ENCODE assay signal across 8 cellular contexts in genomic region chr11:65040520-65041205, GRCh38. TPM values are rescaled to one million over a fixed set of nuclear protein-coding genes. Genes with fewer than 3 reads are reported as not detected.
DNase-seq lines count a peak whose midpoint lies in the region; ATAC-seq and TF ChIP-seq lines count a peak whose summit lies in the region.

No MANE protein-coding gene starts in this region.

- no peak for TF ChIP-seq CTCF in endothelial cell (IDR thresholded peaks at IDR 0.05; ENCODE audit: unreplicated experiment)

- ATAC-seq in GM21390 (IDR thresholded peaks at IDR 0.05; ENCODE audit: unreplicated experiment): peak; percentile 82

- DNase-seq in Caki2 (ENCODE audit: low read depth): peak; percentile 94
- peak; percentile 42 to 98 (median 90) for DNase-seq in HUDEP-2 (lab: John Stamatoyannopoulos, UW; ENCODE audit: unreplicated experiment in 76 of 76)
- peak; percentile 97 for DNase-seq in NOMO-1 treated with dmso at 0.1 percent for 144 hours (lab: John Stamatoyannopoulos, UW; ENCODE audit: unreplicated experiment)
- DNase-seq in activated CD8-positive, alpha-beta memory T cell treated with anti-CD3 and anti-CD28 coated beads, Interleukin-2, amount 50 U/mL, for 1 hour (ENCODE audit: extremely low read depth): peak; percentile 64
- DNase-seq in endothelial cell (ENCODE audit: low spot score): peak; percentile 74
- peak; percentile 70 for DNase-seq in stimulated activated CD8-positive, alpha-beta memory T cell treated with anti-CD3 and anti-CD28 coated beads, Interleukin-15, amount 100 ng/mL, for 24 hours (ENCODE audit: low read depth)

- H3K27ac Mint-ChIP-seq in endothelial cell (ENCODE audit: unreplicated experiment): peak overlapping the region; percentile 67

- H3K9me3 Mint-ChIP-seq in endothelial cell (ENCODE audit: unreplicated experiment): no peaks in the 10 kb centered on the region

- H3K4me3 Mint-ChIP-seq in endothelial cell (ENCODE audit: unreplicated experiment): peak overlapping the region; percentile 90

- H3K27me3 Mint-ChIP-seq in endothelial cell (ENCODE audit: unreplicated experiment): peaks cover 9% of the 10 kb centered on the region

- H3K36me3 Mint-ChIP-seq in endothelial cell (ENCODE audit: low read depth, unreplicated experiment): peaks cover 6% of the 10 kb centered on the region

- in situ Hi-C loops in Caki2 (cut with HindIII; ENCODE audit: low pct_unique_long_range_greater_than_20kb, low sequenced_read_pairs): no loop called here

- H3K4me1 Mint-ChIP-seq in endothelial cell (ENCODE audit: unreplicated experiment): peaks cover 5% of the 10 kb centered on the region

- WGBS in mesodermal cell (ENCODE audit: insufficient coverage in 2 of 2), 2 experiments: 0 to 4% methylated on average over 40 to 43 of the region's 43 CpGs

- peaks cover 11% of the 10 kb centered on the region for H3K4me1 ChIP-seq in mesodermal cell (ENCODE audit: control insufficient read depth, insufficient read depth, low read length, poor library complexity, severe bottlenecking)

- H3K9me3 ChIP-seq in mesodermal cell (ENCODE audit: control insufficient read depth, low read length): no peaks in the 10 kb centered on the region

- H3K36me3 ChIP-seq in mesodermal cell (ENCODE audit: control insufficient read depth, insufficient read depth, low read length): peaks cover 36% of the 10 kb centered on the region

- peak overlapping the region; percentile 91 for H3K27ac ChIP-seq in mesodermal cell (ENCODE audit: low read depth, low read length, severe bottlenecking)

- H3K4me3 ChIP-seq in mesodermal cell (ENCODE audit: extremely low read depth, insufficient read depth, low read length, poor library complexity, severe bottlenecking): peak overlapping the region; percentile 77

RNA-seq across cellular contexts. Expression of gene SAC3D1, which starts 0.3 kb away (rescaled TPM):
- 63.6 and 72.7 TPM in 2 replicates for total RNA-seq in Caki2 (2014; rRNA removed; shearing (Covaris generic); ENCODE audit: low replicate concordance)
- total RNA-seq in endothelial cell (ENCODE audit: unreplicated experiment): 4.8 TPM
- 14.5 TPM for polyA plus RNA-seq in mesodermal cell (2013, experiment 1 of 2)
- 13.4 TPM for polyA plus RNA-seq in mesodermal cell (2013, experiment 2 of 2)

RNA-seq across cellular contexts. Expression of gene SNX15, which starts 13.4 kb away (rescaled TPM):
- total RNA-seq in Caki2 (2014; rRNA removed; shearing (Covaris generic); ENCODE audit: low replicate concordance): 14.2 and 16.8 TPM in 2 replicates
- total RNA-seq in endothelial cell (ENCODE audit: unreplicated experiment): 19.4 TPM
- polyA plus RNA-seq in mesodermal cell (2013, experiment 1 of 2): 20.2 TPM
- polyA plus RNA-seq in mesodermal cell (2013, experiment 2 of 2): 19.7 TPM

RNA-seq across cellular contexts. Expression of gene NAALADL1, which starts 17.7 kb away (rescaled TPM):
- 0.88 TPM in 1 of 2 replicates, not detected in the other for total RNA-seq in Caki2 (2014; rRNA removed; shearing (Covaris generic); ENCODE audit: low replicate concordance)
- not detected for total RNA-seq in endothelial cell (ENCODE audit: unreplicated experiment)
- 0.41 TPM for polyA plus RNA-seq in mesodermal cell (2013, experiment 1 of 2)
- not detected for polyA plus RNA-seq in mesodermal cell (2013, experiment 2 of 2)

RNA-seq across cellular contexts. Expression of gene ARL2, which starts 26.7 kb away (rescaled TPM):
- total RNA-seq in Caki2 (2014; rRNA removed; shearing (Covaris generic); ENCODE audit: low replicate concordance): 118 and 140 TPM in 2 replicates
- 66.4 TPM for total RNA-seq in endothelial cell (ENCODE audit: unreplicated experiment)
- polyA plus RNA-seq in mesodermal cell (2013, experiment 1 of 2): 124 TPM
- 108 TPM for polyA plus RNA-seq in mesodermal cell (2013, experiment 2 of 2)

RNA-seq across cellular contexts. Expression of gene CDCA5, which starts 43.2 kb away (rescaled TPM):
- 41.7 and 63.4 TPM in 2 replicates for total RNA-seq in Caki2 (2014; rRNA removed; shearing (Covaris generic); ENCODE audit: low replicate concordance)
- 14.8 TPM for total RNA-seq in endothelial cell (ENCODE audit: unreplicated experiment)
- 29.9 TPM for polyA plus RNA-seq in mesodermal cell (2013, experiment 1 of 2)
- 26.2 TPM for polyA plus RNA-seq in mesodermal cell (2013, experiment 2 of 2)

Comparison
In these comparisons a context has a peak if more than half of its experiments do, and no peak if none do; other contexts are left out.
1. Peak in every context shown above with its lines: DNase-seq, ATAC-seq, H3K4me3 ChIP-seq and H3K27ac ChIP-seq.
2. RNA of gene SAC3D1, which starts 0.3 kb away (total RNA-seq): 63.6 to 72.7 TPM in Caki2; 4.8 TPM in endothelial cell (single experiment); every median in the first group is over 10 times any median in the second.